ENCODE assay signal across 1 cellular context in the genomic region with DNA sequence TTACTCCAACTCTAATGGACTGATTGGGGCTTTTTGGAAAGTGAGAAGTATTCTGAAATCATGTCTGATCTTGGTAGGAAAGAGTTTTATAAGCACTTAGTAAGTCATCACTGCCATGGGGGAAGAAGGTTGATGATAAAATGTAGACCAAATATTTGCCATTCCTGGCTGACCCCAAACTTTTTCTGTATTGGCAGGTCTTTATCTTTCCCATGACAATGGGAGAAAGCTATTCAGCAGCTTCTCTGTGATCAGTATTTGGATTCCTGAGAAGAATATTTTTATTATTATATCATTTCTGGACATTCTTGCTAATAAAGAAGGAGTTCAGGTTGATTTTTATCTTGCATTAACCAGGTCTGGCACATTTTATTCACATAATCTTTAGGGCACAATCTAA.
TF ChIP-seq lines count a peak whose summit lies in the region.

No MANE protein-coding gene starts in this region.

TF ChIP-seq in HCT116, 20 proteins besides CTCF, POLR2A, EP300 and RAD21:
- TF ChIP-seq ZBTB33 (IDR thresholded peaks at IDR 0.05; ENCODE audit: extremely low read depth, insufficient replicate concordance, low read length) (no peak), ZNF274 (IDR thresholded peaks at IDR 0.05; ENCODE audit: low read depth, low read length) (no peak), EZH2phosphoT487 (IDR thresholded peaks at IDR 0.05; ENCODE audit: borderline replicate concordance) (no peak), ZFX (IDR thresholded peaks at IDR 0.05) (no peak), JUND (IDR thresholded peaks at IDR 0.05) (no peak), CEBPB (IDR thresholded peaks at IDR 0.05; ENCODE audit: low read depth) (no peak), SIN3A (IDR thresholded peaks at IDR 0.05; ENCODE audit: low read depth) (no peak)
- TF ChIP-seq, protein P1, sequence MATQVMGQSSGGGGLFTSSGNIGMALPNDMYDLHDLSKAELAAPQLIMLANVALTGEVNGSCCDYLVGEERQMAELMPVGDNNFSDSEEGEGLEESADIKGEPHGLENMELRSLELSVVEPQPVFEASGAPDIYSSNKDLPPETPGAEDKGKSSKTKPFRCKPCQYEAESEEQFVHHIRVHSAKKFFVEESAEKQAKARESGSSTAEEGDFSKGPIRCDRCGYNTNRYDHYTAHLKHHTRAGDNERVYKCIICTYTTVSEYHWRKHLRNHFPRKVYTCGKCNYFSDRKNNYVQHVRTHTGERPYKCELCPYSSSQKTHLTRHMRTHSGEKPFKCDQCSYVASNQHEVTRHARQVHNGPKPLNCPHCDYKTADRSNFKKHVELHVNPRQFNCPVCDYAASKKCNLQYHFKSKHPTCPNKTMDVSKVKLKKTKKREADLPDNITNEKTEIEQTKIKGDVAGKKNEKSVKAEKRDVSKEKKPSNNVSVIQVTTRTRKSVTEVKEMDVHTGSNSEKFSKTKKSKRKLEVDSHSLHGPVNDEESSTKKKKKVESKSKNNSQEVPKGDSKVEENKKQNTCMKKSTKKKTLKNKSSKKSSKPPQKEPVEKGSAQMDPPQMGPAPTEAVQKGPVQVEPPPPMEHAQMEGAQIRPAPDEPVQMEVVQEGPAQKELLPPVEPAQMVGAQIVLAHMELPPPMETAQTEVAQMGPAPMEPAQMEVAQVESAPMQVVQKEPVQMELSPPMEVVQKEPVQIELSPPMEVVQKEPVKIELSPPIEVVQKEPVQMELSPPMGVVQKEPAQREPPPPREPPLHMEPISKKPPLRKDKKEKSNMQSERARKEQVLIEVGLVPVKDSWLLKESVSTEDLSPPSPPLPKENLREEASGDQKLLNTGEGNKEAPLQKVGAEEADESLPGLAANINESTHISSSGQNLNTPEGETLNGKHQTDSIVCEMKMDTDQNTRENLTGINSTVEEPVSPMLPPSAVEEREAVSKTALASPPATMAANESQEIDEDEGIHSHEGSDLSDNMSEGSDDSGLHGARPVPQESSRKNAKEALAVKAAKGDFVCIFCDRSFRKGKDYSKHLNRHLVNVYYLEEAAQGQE (IDR thresholded peaks at IDR 0.05; ENCODE audit: low read depth): no peak
TF ChIP-seq in HCT116: peak in this region for 0.
